Comparison of ENCODE assay signal across 1 cellular context in genomic region chr9:23771746-23772145, GRCh38.
TF ChIP-seq lines count a peak whose summit lies in the region.

No MANE protein-coding gene starts in this region.

TF ChIP-seq in SK-N-SH, 30 proteins besides CTCF, POLR2A, EP300 and RAD21 (continued from another document):
- TF ChIP-seq CHD2 (IDR thresholded peaks at IDR 0.05; ENCODE audit: low read length, partially characterized antibody) = no peak
- no peak for TF ChIP-seq TCF12 (IDR thresholded peaks at IDR 0.05)
- no peak for TF ChIP-seq GATA2 (CRISPR knock-in tag; IDR thresholded peaks at IDR 0.05)
- TF ChIP-seq SMC3 (IDR thresholded peaks at IDR 0.05; ENCODE audit: low read depth, low read length) = no peak
- TF ChIP-seq NRF1 (IDR thresholded peaks at IDR 0.05; ENCODE audit: low read depth, low read length) = no peak
- TF ChIP-seq NFIC (IDR thresholded peaks at IDR 0.05; ENCODE audit: borderline replicate concordance) = no peak
- TF ChIP-seq JUND (IDR thresholded peaks at IDR 0.05) = no peak
- no peak for TF ChIP-seq RXRA (IDR thresholded peaks at IDR 0.05; ENCODE audit: borderline replicate concordance, low read depth)
- no peak for TF ChIP-seq FOXM1 (IDR thresholded peaks at IDR 0.05; ENCODE audit: low read depth)
